In genomic region chrX:136126892-136127406, GRCh38 we compare ENCODE assay signal across 15 cellular contexts. TPM values are rescaled to one million over a fixed set of nuclear protein-coding genes. Genes with fewer than 3 reads are reported as not detected.
A peak's percentile ranks its signal among the peaks of the same experiment; 100 is the strongest.
DNase-seq lines count a peak whose midpoint lies in the region; ATAC-seq, FAIRE-seq and TF ChIP-seq lines count a peak whose summit lies in the region.
"Had no signal": no experiment of that assay in that cellular context is flagged by ENCODE, and none has a peak within 500 bp of the region (broad histone marks: within the 10 kb centered on the region; RNA-seq: fewer than 3 reads in every experiment).

No MANE protein-coding gene starts in this region.

- H3K9me3 ChIP-seq in pancreas (no peaks in the 10 kb centered on the region), adrenal gland (replicated peaks in 1 of 3) (no peaks in the 10 kb centered on the region), tibial nerve (no peaks in the 10 kb centered on the region)

- no peaks in the 10 kb centered on the region for H3K36me3 ChIP-seq in pancreas
- H3K36me3 ChIP-seq in adrenal gland (replicated peaks in 1 of 2): no peaks in the 10 kb centered on the region
- H3K36me3 ChIP-seq in tibial nerve: no peaks in the 10 kb centered on the region

- H3K4me1 ChIP-seq in pancreas (no peaks in the 10 kb centered on the region), adrenal gland (replicated peaks in 1 of 2) (no peaks in the 10 kb centered on the region), tibial nerve (peaks cover 0 to 5% (median 0%) of the 10 kb centered on the region in 4 donors)

- no peak for TF ChIP-seq CTCF in AG10803 (conservative IDR thresholded peaks at IDR 0.05; ENCODE audit: low read length)
- TF ChIP-seq CTCF in fibroblast of the aortic adventitia (IDR thresholded peaks at IDR 0.05; ENCODE audit: insufficient read depth, low read length): no peak
- no peak for TF ChIP-seq CTCF in pancreas (IDR thresholded peaks at IDR 0.05)
- no peak for TF ChIP-seq CTCF in adrenal gland (IDR thresholded peaks at IDR 0.05)
- TF ChIP-seq CTCF in tibial nerve (IDR thresholded peaks at IDR 0.05): no peak

- no peaks in the 10 kb centered on the region for H3K36me3 Mint-ChIP-seq in activated naive CD4-positive, alpha-beta T cell treated with anti-CD3 and anti-CD28 coated beads, Interleukin-2, amount 10 ng/mL, durations not matched to agents 7 days and 5 days

- H3K9me3 Mint-ChIP-seq in activated naive CD4-positive, alpha-beta T cell treated with anti-CD3 and anti-CD28 coated beads, Interleukin-2, amount 10 ng/mL, durations not matched to agents 7 days and 5 days: peaks cover 7% of the 10 kb centered on the region

- WGBS in pancreas, 2 donors: 52 to 59% methylated on average over 3 of the region's 3 CpGs
- 55 to 68% (median 64%) methylated on average over 3 of the region's 3 CpGs for WGBS in adrenal gland, 4 donors
- WGBS in tibial nerve, 2 donors: 46 to 56% methylated on average over 3 of the region's 3 CpGs

- H3K27me3 Mint-ChIP-seq in activated naive CD4-positive, alpha-beta T cell treated with anti-CD3 and anti-CD28 coated beads, Interleukin-2, amount 10 ng/mL, durations not matched to agents 7 days and 5 days: no peaks in the 10 kb centered on the region
- H3K27me3 Mint-ChIP-seq: activated CD4-positive, alpha-beta T cell treated with anti-CD3 and anti-CD28 coated beads for 36 hours had no signal

- TF ChIP-seq POLR2A in adrenal gland (IDR thresholded peaks at IDR 0.05) (no peak), tibial nerve (IDR thresholded peaks at IDR 0.05) (no peak)

- no peak overlapping the region for H3K4me3 Mint-ChIP-seq in activated naive CD4-positive, alpha-beta T cell treated with anti-CD3 and anti-CD28 coated beads, Interleukin-2, amount 10 ng/mL, durations not matched to agents 7 days and 5 days
- H3K4me3 Mint-ChIP-seq: activated CD4-positive, alpha-beta T cell treated with anti-CD3 and anti-CD28 coated beads for 36 hours; nephron progenitor cell had no signal

- H3K27me3 ChIP-seq in pancreas (peaks cover 0 to 4% (median 0%) of the 10 kb centered on the region in 4 donors), adrenal gland (no peaks in the 10 kb centered on the region), tibial nerve (no peaks in the 10 kb centered on the region)

- no peak overlapping the region for H3K27ac ChIP-seq in pancreas
- H3K27ac ChIP-seq in adrenal gland: no peak overlapping the region
- H3K27ac ChIP-seq in tibial nerve: peak overlapping the region in 2 of 4 donors; percentile 42 to 46

- CTCF ChIA-PET in activated naive CD4-positive, alpha-beta T cell treated with anti-CD3 and anti-CD28 coated beads, Interleukin-2, amount 10 ng/mL, durations not matched to agents 7 days and 5 days (lab: Charles Lee): no interaction called here

- ATAC-seq in pancreas (no peak), HG03521 (IDR thresholded peaks at IDR 0.05; ENCODE audit: unreplicated experiment) (no peak)
- ATAC-seq: activated CD4-positive, alpha-beta T cell treated with anti-CD3 and anti-CD28 coated beads for 36 hours had no signal

- peaks cover 6% of the 10 kb centered on the region for H3K4me1 Mint-ChIP-seq in activated naive CD4-positive, alpha-beta T cell treated with anti-CD3 and anti-CD28 coated beads, Interleukin-2, amount 10 ng/mL, durations not matched to agents 7 days and 5 days
- H3K4me1 Mint-ChIP-seq: nephron progenitor cell had no signal

- intact Hi-C loops in pancreas (cut with DNase I): no loop called here
- intact Hi-C loops in adrenal gland (cut with DNase I): no loop called here

- no peak overlapping the region for H3K4me3 ChIP-seq in AG10803 (ENCODE audit: low read length)
- H3K4me3 ChIP-seq in fibroblast of the aortic adventitia (ENCODE audit: low read depth, low read length): no peak overlapping the region
- H3K4me3 ChIP-seq in pancreas: no peak overlapping the region
- H3K4me3 ChIP-seq in adrenal gland: no peak overlapping the region
- no peak overlapping the region for H3K4me3 ChIP-seq in tibial nerve

- no peak overlapping the region for H3K27ac Mint-ChIP-seq in activated naive CD4-positive, alpha-beta T cell treated with anti-CD3 and anti-CD28 coated beads, Interleukin-2, amount 10 ng/mL, durations not matched to agents 7 days and 5 days
- H3K27ac Mint-ChIP-seq: activated CD4-positive, alpha-beta T cell treated with anti-CD3 and anti-CD28 coated beads for 36 hours; nephron progenitor cell had no signal

- peak; percentile 63 for FAIRE-seq in RCC 7860 (lab: Jason Lieb, UNC)
- peak; percentile 93 for FAIRE-seq in pancreas (lab: Jason Lieb, UNC)
- FAIRE-seq: frontal cortex had no signal

- peak; percentile 13 for DNase-seq in AG10803 (ENCODE audit: low read depth)
- DNase-seq in RCC 7860 (ENCODE audit: low spot score): no peak
- peak; percentile 40 for DNase-seq in fibroblast of the aortic adventitia (ENCODE audit: low read depth)
- DNase-seq in pancreas: no peak
- no peak for DNase-seq in adrenal gland
- DNase-seq in tibial nerve (ENCODE audit: low spot score in 2 of 2): no peak
- no peak for DNase-seq in activated naive CD4-positive, alpha-beta T cell treated with anti-CD3 and anti-CD28 coated beads, Interleukin-2, amount 10 ng/mL, durations not matched to agents 7 days and 5 days
- DNase-seq: activated CD4-positive, alpha-beta T cell treated with anti-CD3 and anti-CD28 coated beads for 36 hours; amniotic stem cell; NCI-H1436; NCI-H526; nephron progenitor cell; T-helper 2 cell had no signal

- no peak for TF ChIP-seq EP300 in tibial nerve (IDR thresholded peaks at IDR 0.05)

RNA-seq across cellular contexts. Expression of gene FHL1, which starts 20.4 kb away (rescaled TPM):
- total RNA-seq in fibroblast of the aortic adventitia (ENCODE audit: low replicate concordance): 41.9 and 98.1 TPM in 2 replicates
- 10 to 100 TPM in 3 of 6 donors, 1 to 10 TPM in 3; 6.2 to 22.0 (median 10.4) TPM for total RNA-seq in pancreas
- 10 to 100 TPM; 25.3 to 31.6 TPM for polyA plus RNA-seq in pancreas
- 10 to 100 TPM; 23.2 to 72.7 (median 53.4) TPM for total RNA-seq in adrenal gland
- polyA plus RNA-seq in adrenal gland: 10 to 100 TPM; 46.7 to 78.0 (median 50.0) TPM
- 100 to 1,000 TPM; 246 to 749 (median 333) TPM for total RNA-seq in tibial nerve

Comparison
In these comparisons a context has a peak if more than half of its experiments do, and no peak if none do; other contexts are left out.
1. DNase-seq: peak in AG10803 (single experiment) and fibroblast of the aortic adventitia (single experiment); none in RCC 7860 (single experiment), pancreas (0 of 6), adrenal gland (0 of 7), tibial nerve (0 of 2) and activated naive CD4-positive, alpha-beta T cell treated with anti-CD3 and anti-CD28 coated beads, Interleukin-2, amount 10 ng/mL, durations not matched to agents 7 days and 5 days (single experiment).